In the genomic region with DNA sequence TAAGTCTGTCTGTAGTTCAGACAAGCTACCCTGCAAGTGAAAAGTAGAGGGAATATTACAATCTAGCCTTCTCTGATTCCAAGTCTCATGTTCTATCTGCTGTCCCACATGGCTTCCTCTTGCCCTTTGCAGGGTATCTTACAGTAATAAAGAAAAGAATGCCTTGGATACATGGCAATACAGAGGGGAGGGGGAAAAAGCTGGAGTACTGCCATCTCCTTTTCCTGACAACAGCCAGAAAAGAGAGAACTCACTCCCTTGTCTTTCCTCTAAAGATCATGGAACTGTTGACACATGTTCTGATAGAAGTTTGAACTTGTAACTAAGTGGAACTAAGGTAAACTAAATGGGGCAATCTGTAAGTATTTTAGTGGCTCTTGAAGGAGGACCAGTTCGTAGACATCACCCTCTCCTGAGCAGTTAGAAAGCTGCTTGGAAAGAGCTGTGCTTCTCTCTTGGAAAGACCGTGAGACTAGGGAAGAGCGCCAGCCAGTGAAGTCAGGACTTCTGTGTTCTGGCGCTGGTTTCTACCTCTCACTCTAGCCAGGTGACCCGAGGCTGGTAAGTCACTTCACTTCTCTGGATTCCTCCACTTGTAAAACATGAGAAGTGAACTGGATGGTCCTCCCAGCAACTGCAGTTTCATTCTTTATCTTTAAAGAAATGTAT, we compare ENCODE assay signal across 22 cellular contexts.
"Had no signal": no experiment of that assay in that cellular context is flagged by ENCODE, and none has a peak within 500 bp of the region (broad histone marks: within the 10 kb centered on the region; RNA-seq: fewer than 3 reads in every experiment).

No MANE protein-coding gene starts in this region.

- H3K27ac ChIP-seq: heart left ventricle, psoas muscle, tibial nerve had no signal

- H3K4me3 ChIP-seq: dorsolateral prefrontal cortex, esophagus squamous epithelium, heart left ventricle, lung, psoas muscle, tibial nerve had no signal

- H3K4me1 ChIP-seq: tibial nerve had no signal

- DNase-seq: activated CD4-positive, alpha-beta T cell treated with anti-CD3 and anti-CD28 coated beads, Interleukin-2, amount 50 U/mL, for 48 hours; activated CD8-positive, alpha-beta memory T cell treated with anti-CD3 and anti-CD28 coated beads, Interleukin-2, amount 50 U/mL, for 48 hours; activated naive CD4-positive, alpha-beta T cell; activated naive CD8-positive, alpha-beta T cell treated with anti-CD3 and anti-CD28 coated beads for 36 hours; activated T-cell treated with anti-CD3 and anti-CD28 coated beads, Interleukin-2, amount 50 U/mL, for 4 hours; dorsolateral prefrontal cortex; effector memory CD8-positive, alpha-beta T cell; esophagus squamous epithelium; heart left ventricle; islet precursor cell; naive thymus-derived CD8-positive, alpha-beta T cell; psoas muscle; right cardiac atrium; stimulated activated CD4-positive, alpha-beta T cell treated with anti-CD3 and anti-CD28 coated beads, Interleukin-4, amount 100 ng/mL, for 4 hours; stimulated activated naive CD8-positive, alpha-beta T cell treated with anti-CD3 and anti-CD28 coated beads, Interleukin-15, Interleukin-2, amounts not matched to agents 100 U/mL and 50 U/mL, for 24 hours; T-helper 1 cell had no signal

- H3K36me3 ChIP-seq: heart left ventricle had no signal

- FAIRE-seq: astrocyte, colon, TTC549 had no signal

- H3K27me3 ChIP-seq: dorsolateral prefrontal cortex, esophagus squamous epithelium, heart left ventricle, tibial nerve had no signal

- ATAC-seq: activated T-cell treated with anti-CD3 and anti-CD28 coated beads, Interleukin-2, amount 50 U/mL, for 4 hours; effector memory CD8-positive, alpha-beta T cell; heart left ventricle; naive thymus-derived CD8-positive, alpha-beta T cell; psoas muscle; SK-N-SH treated with all-trans-retinoic acid at 6 μM for 48 hours; stimulated activated naive CD8-positive, alpha-beta T cell treated with anti-CD3 and anti-CD28 coated beads, Interleukin-15, Interleukin-2, amounts not matched to agents 100 U/mL and 50 U/mL, for 24 hours had no signal
